In the genomic region with DNA sequence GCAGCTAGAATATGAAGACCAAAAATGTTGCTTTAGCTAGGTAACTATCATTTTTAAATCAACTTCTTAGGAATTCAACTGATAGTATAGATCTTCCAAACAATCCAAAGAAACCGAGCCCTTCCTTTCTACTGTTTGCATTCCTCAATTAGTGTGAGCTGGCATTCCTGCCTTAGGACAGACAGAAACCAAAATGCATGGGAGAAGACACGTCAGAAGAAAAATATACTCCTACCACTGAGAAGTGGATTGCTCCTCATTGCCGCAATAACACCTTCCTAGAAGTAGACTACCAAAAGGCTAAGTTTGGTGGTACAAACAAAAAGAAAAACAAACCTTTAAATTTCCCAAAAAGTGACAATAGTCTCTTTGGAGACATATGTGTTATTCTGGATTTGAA, we compare ENCODE assay signal across 20 cellular contexts.
DNase-seq lines count a peak whose midpoint lies in the region; ATAC-seq and TF ChIP-seq lines count a peak whose summit lies in the region.
"Had no signal": no experiment of that assay in that cellular context is flagged by ENCODE, and none has a peak within 500 bp of the region (broad histone marks: within the 10 kb centered on the region; RNA-seq: fewer than 3 reads in every experiment).

No MANE protein-coding gene starts in this region.

- no peak overlapping the region for H2AK5ac ChIP-seq in mesenchymal stem cell (ENCODE audit: low read length, severe bottlenecking)

- H2BK12ac ChIP-seq in mesenchymal stem cell (ENCODE audit: low read length in 2 of 2) = no peak overlapping the region

- H3K4me1 Mint-ChIP-seq in natural killer cell = no peaks in the 10 kb centered on the region

- in situ Hi-C loops in brain microvascular endothelial cell (cut with HindIII; ENCODE audit: low pct_ligation_motif_present, low sequenced_read_pairs) = no loop called here

- no peak overlapping the region for H2AFZ ChIP-seq in mesenchymal stem cell (ENCODE audit: low read depth, low read length)
- H2AFZ ChIP-seq: GM23248 had no signal

- no peak overlapping the region for H3K18ac ChIP-seq in mesenchymal stem cell (ENCODE audit: low read depth in 1 of 2, low read length in 2 of 2)

- H3K79me1 ChIP-seq in mesenchymal stem cell (replicated peaks; ENCODE audit: low read length, poor library complexity, severe bottlenecking) = peaks cover 3% of the 10 kb centered on the region

- TF ChIP-seq CTCF in RWPE2 (IDR thresholded peaks at IDR 0.05; ENCODE audit: poor library complexity, severe bottlenecking) (no peak), brain microvascular endothelial cell (IDR thresholded peaks at IDR 0.05; ENCODE audit: low read depth, low read length, missing control alignments) (no peak), natural killer cell (IDR thresholded peaks at IDR 0.05) (no peak)

- no peak overlapping the region for H3K4me3 Mint-ChIP-seq in natural killer cell

- H4K91ac ChIP-seq in mesenchymal stem cell (ENCODE audit: low read length) = no peak overlapping the region

- no peak overlapping the region for H4K8ac ChIP-seq in mesenchymal stem cell (ENCODE audit: low read length)

- no peak overlapping the region for H3K4ac ChIP-seq in mesenchymal stem cell (ENCODE audit: low read depth in 1 of 2, low read length in 2 of 2)

- H3K14ac ChIP-seq in mesenchymal stem cell (ENCODE audit: low read length in 2 of 2) = no peak overlapping the region

- no peak overlapping the region for H3K27ac Mint-ChIP-seq in natural killer cell

- H3K27me3 Mint-ChIP-seq in natural killer cell (ENCODE audit: low read depth in 2 of 2) = no peaks in the 10 kb centered on the region

- ATAC-seq in RWPE2 (ENCODE audit: low read depth) = peak; percentile 27; the same call in 2 of the 3 replicates
- ATAC-seq in GM19452 (IDR thresholded peaks at IDR 0.05; ENCODE audit: unreplicated experiment) = no peak
- no peak for ATAC-seq in GM21786 (IDR thresholded peaks at IDR 0.05; ENCODE audit: unreplicated experiment)
- no peak for ATAC-seq in natural killer cell
- ATAC-seq: A549, Right ventricle myocardium inferior had no signal

- H2BK120ac ChIP-seq in mesenchymal stem cell (ENCODE audit: low read depth, low read length) = no peak overlapping the region

- no peaks in the 10 kb centered on the region for H3K27me3 ChIP-seq in RWPE2 (ENCODE audit: insufficient read depth, poor library complexity, severe bottlenecking)
- no peaks in the 10 kb centered on the region for H3K27me3 ChIP-seq in brain microvascular endothelial cell (replicated peaks)
- no peaks in the 10 kb centered on the region for H3K27me3 ChIP-seq in mesenchymal stem cell (ENCODE audit: control insufficient read depth in 1 of 2, insufficient read depth in 1 of 2, low read length in 2 of 2)

- no peak overlapping the region for H2BK15ac ChIP-seq in mesenchymal stem cell (ENCODE audit: low read depth, poor library complexity, severe bottlenecking)

- peaks cover 9% of the 10 kb centered on the region in 2 donors for H3K9me3 Mint-ChIP-seq in natural killer cell

- H3K23ac ChIP-seq in mesenchymal stem cell (ENCODE audit: low read length in 2 of 2) = no peak overlapping the region

- no peak overlapping the region for H2BK5ac ChIP-seq in mesenchymal stem cell (ENCODE audit: low read depth, low read length, poor library complexity, severe bottlenecking)

- H3K36me3 ChIP-seq in RWPE2 (ENCODE audit: low read depth) (no peaks in the 10 kb centered on the region), brain microvascular endothelial cell (replicated peaks) (no peaks in the 10 kb centered on the region), mesenchymal stem cell (ENCODE audit: control insufficient read depth in 1 of 2, insufficient read depth in 2 of 2, low read depth in 1 of 2, low read length in 2 of 2) (peaks cover 0 to 4% of the 10 kb centered on the region in 2 experiments)

- DNase-seq in HCEC 1CT (peak; percentile 43), RWPE2 (ENCODE audit: low spot score) (no peak), brain microvascular endothelial cell (peak; percentile 64), mesenchymal stem cell (peak; percentile 45), DMS 273 (lab: John Stamatoyannopoulos, UW; ENCODE audit: unreplicated experiment) (no peak), natural killer cell (no peak)
- DNase-seq: COR-L47, DMS153, GM23248, KBM-7, NCI-H1092, NCI-H2081 treated with DMSO at 0.1 percent for 48 hours, NCI-H510A, NCI-H82 had no signal

- H3K4me3 ChIP-seq in RWPE2 (ENCODE audit: severe bottlenecking) (no peak overlapping the region), brain microvascular endothelial cell (ENCODE audit: low read depth, low read length) (no peak overlapping the region), mesenchymal stem cell (ENCODE audit: insufficient read depth in 1 of 2, low read depth in 1 of 2, low read length in 2 of 2) (no peak overlapping the region)
- H3K4me3 ChIP-seq: A549, GM23248, SK-N-MC had no signal

- intact Hi-C loops in natural killer cell (cut with micrococcal nuclease) = no loop called here

- no peak overlapping the region for H3K4me2 ChIP-seq in mesenchymal stem cell (ENCODE audit: low read length, poor library complexity, severe bottlenecking)
- H3K4me2 ChIP-seq: A549 had no signal

- no peaks in the 10 kb centered on the region for H3K4me1 ChIP-seq in RWPE2 (ENCODE audit: insufficient read depth, poor library complexity, severe bottlenecking)
- H3K4me1 ChIP-seq in mesenchymal stem cell (ENCODE audit: control insufficient read depth, insufficient read depth, low read depth, low read length) = peaks cover 8% of the 10 kb centered on the region
- H3K4me1 ChIP-seq: A549 had no signal

- H3K36me3 Mint-ChIP-seq in natural killer cell = no peaks in the 10 kb centered on the region

- H3K27ac ChIP-seq in RWPE2 (ENCODE audit: poor library complexity, severe bottlenecking) (no peak overlapping the region), brain microvascular endothelial cell (peak overlapping the region; percentile 60), mesenchymal stem cell (ENCODE audit: low read length, poor library complexity, severe bottlenecking) (peak overlapping the region; percentile 65)
- H3K27ac ChIP-seq: A549, C4-2B, GM23248, SK-N-MC had no signal

- H3K9me3 ChIP-seq in RWPE2 (ENCODE audit: severe bottlenecking) = peaks cover 2% of the 10 kb centered on the region
- no peaks in the 10 kb centered on the region for H3K9me3 ChIP-seq in mesenchymal stem cell (ENCODE audit: control insufficient read depth, low read length)
- H3K9me3 ChIP-seq: A549 had no signal

- no peak overlapping the region for H3K9ac ChIP-seq in mesenchymal stem cell (ENCODE audit: low read length)
- H3K9ac ChIP-seq: GM23248 had no signal

- 37% methylated on average over 2 of the region's 3 CpGs for WGBS in mesenchymal stem cell

Comparison
In these comparisons a context has a peak if more than half of its experiments do, and no peak if none do; other contexts are left out.
1. DNase-seq: peak in HCEC 1CT (single experiment), brain microvascular endothelial cell (single experiment) and mesenchymal stem cell (single experiment); none in RWPE2 (single experiment), DMS 273 (single experiment) and natural killer cell (single experiment).